Comparison of ENCODE assay signal across 17 cellular contexts in the genomic region with DNA sequence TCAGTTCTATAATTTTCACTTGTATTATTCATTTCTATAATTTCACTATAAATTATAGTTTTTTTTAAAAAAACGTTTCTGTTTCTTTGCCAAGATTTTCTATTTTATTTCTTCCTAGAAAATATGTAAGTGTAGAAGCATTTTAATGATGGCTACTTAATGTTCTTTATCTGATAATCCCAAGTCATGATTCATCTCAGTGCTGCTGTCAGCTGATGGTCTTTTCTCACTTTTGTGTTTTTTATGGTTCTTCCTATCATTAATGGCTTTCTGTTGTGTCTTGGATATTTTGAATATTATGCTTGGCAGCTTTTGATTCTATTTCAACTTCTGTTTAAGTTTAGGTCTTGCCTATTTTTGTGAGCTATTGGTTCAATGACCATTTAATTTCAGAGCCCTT.
DNase-seq lines count a peak whose midpoint lies in the region; ATAC-seq, FAIRE-seq and TF ChIP-seq lines count a peak whose summit lies in the region.
"Had no signal": no experiment of that assay in that cellular context is flagged by ENCODE, and none has a peak within 500 bp of the region (broad histone marks: within the 10 kb centered on the region; RNA-seq: fewer than 3 reads in every experiment).

No MANE protein-coding gene starts in this region.

- H3K27ac Mint-ChIP-seq in osteocyte (ENCODE audit: unreplicated experiment), result peak overlapping the region; percentile 66
- H3K27ac Mint-ChIP-seq: H9 had no signal

- H3K4me1 Mint-ChIP-seq in osteocyte (ENCODE audit: unreplicated experiment), result peaks cover 15% of the 10 kb centered on the region

- H3K27ac ChIP-seq in A549 (peak overlapping the region; percentile 65 to 79), substantia nigra (ENCODE audit: low read depth, low read length, poor library complexity, severe bottlenecking) (no peak overlapping the region), colonic mucosa (no peak overlapping the region)
- H3K27ac ChIP-seq: C4-2B, HL-60, KMS-11 had no signal

- no peaks in the 10 kb centered on the region for H3K36me3 Mint-ChIP-seq in osteocyte (ENCODE audit: unreplicated experiment)

- TF ChIP-seq EP300 in A549 (IDR thresholded peaks at IDR 0.05), result no peak

- no peak overlapping the region for H3K4me2 ChIP-seq in A549
- H3K4me2 ChIP-seq: KMS-11 had no signal

- no peak for FAIRE-seq in A549 (lab: Jason Lieb, UNC)
- peak; percentile 55 for FAIRE-seq in RCC 7860 (lab: Jason Lieb, UNC)
- FAIRE-seq in endometrium (lab: Jason Lieb, UNC), result peak; percentile 89

- ATAC-seq in A549, result no peak
- ATAC-seq: Right ventricle myocardium inferior had no signal

- H3K27me3 Mint-ChIP-seq in osteocyte (ENCODE audit: unreplicated experiment), result no peaks in the 10 kb centered on the region

- DNase-seq in A549 (ENCODE audit: low read depth in 1 of 2, low spot score in 1 of 2) (no peak), RCC 7860 (ENCODE audit: low spot score) (no peak), osteocyte (ENCODE audit: extremely low spot score, unreplicated experiment) (no peak), substantia nigra (lab: John Stamatoyannopoulos, UW) (no peak), COLO829 (ENCODE audit: low spot score) (no peak), cortex of kidney (lab: John Stamatoyannopoulos, UW) (no peak), colonic mucosa (no peak)
- DNase-seq: H9, NCI-H1048, NCI-H1436 treated with DMSO at 0.1 percent for 48 hours, NCI-H2029 treated with DMSO at 0.1 percent for 48 hours, NCI-H82 had no signal

- peaks cover 31% of the 10 kb centered on the region for H3K9me3 ChIP-seq in A549
- no peaks in the 10 kb centered on the region for H3K9me3 ChIP-seq in colonic mucosa

- CTCF ChIA-PET in A549 (lab: Yijun Ruan, JAX), result interaction anchor here (1.3 to 2.3 kb wide), 3 partner anchors 8 to 46 kb away, joined by 5 to 10 read pairs (median 6); no protein-coding TSS in a partner anchor

- H3K4me3 ChIP-seq in A549 (no peak overlapping the region), colonic mucosa (no peak overlapping the region)

- no peak for TF ChIP-seq RAD21 in A549 (conservative IDR thresholded peaks at IDR 0.05 in 1 of 2, IDR thresholded peaks at IDR 0.05 in 1 of 2)

- H3K36me3 ChIP-seq in colonic mucosa, result no peaks in the 10 kb centered on the region

- no peak overlapping the region for H3K9ac ChIP-seq in colonic mucosa (ENCODE audit: low read depth in 2 of 2, low read length in 2 of 2)
- H3K9ac ChIP-seq: KMS-11 had no signal

- no peaks in the 10 kb centered on the region for H3K27me3 ChIP-seq in colonic mucosa

- H3K4me3 Mint-ChIP-seq in osteocyte (ENCODE audit: unreplicated experiment), result no peak overlapping the region
- H3K4me3 Mint-ChIP-seq: H9 had no signal

- H3K9me3 Mint-ChIP-seq in osteocyte (ENCODE audit: unreplicated experiment), result peaks cover 16% of the 10 kb centered on the region

- 28% methylated on average over 1 of the region's 1 CpG for WGBS in A549 (ENCODE audit: missing lambda C conversion rate)

- intact Hi-C loops in colonic mucosa (cut with DNase I), result no loop called here

- POLR2A ChIA-PET in A549 (lab: Yijun Ruan, JAX), result no interaction called here

- TF ChIP-seq POLR2A in A549 (IDR thresholded peaks at IDR 0.05; ENCODE audit: low read length), result no peak

- H3K4me1 ChIP-seq in A549 (peaks cover 31% of the 10 kb centered on the region), colonic mucosa (no peaks in the 10 kb centered on the region)

- TF ChIP-seq CTCF in A549 (IDR thresholded peaks at IDR 0.05), result no peak
- TF ChIP-seq CTCF in osteocyte (IDR thresholded peaks at IDR 0.05), result no peak
- no peak for TF ChIP-seq CTCF in colonic mucosa (IDR thresholded peaks at IDR 0.05)

TF ChIP-seq in A549, 52 proteins besides CTCF, POLR2A, EP300 and RAD21:
- TF ChIP-seq, protein P1, sequence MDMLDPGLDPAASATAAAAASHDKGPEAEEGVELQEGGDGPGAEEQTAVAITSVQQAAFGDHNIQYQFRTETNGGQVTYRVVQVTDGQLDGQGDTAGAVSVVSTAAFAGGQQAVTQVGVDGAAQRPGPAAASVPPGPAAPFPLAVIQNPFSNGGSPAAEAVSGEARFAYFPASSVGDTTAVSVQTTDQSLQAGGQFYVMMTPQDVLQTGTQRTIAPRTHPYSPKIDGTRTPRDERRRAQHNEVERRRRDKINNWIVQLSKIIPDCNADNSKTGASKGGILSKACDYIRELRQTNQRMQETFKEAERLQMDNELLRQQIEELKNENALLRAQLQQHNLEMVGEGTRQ (IDR thresholded peaks at IDR 0.05), result no peak
- TF ChIP-seq, protein P2, sequence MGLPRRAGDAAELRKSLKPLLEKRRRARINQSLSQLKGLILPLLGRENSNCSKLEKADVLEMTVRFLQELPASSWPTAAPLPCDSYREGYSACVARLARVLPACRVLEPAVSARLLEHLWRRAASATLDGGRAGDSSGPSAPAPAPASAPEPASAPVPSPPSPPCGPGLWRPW (IDR thresholded peaks at IDR 0.05), result no peak
- no peak for TF ChIP-seq TP53 (CRISPR knock-in tag; IDR thresholded peaks at IDR 0.05)
- TF ChIP-seq HOXB13 (CRISPR knock-in tag; IDR thresholded peaks at IDR 0.05; ENCODE audit: low read depth), result no peak
- no peak for TF ChIP-seq BHLHE40 (IDR thresholded peaks at IDR 0.05; ENCODE audit: low read depth, low read length)
- TF ChIP-seq SREBF2 (IDR thresholded peaks at IDR 0.05), result no peak
- TF ChIP-seq, protein P3, sequence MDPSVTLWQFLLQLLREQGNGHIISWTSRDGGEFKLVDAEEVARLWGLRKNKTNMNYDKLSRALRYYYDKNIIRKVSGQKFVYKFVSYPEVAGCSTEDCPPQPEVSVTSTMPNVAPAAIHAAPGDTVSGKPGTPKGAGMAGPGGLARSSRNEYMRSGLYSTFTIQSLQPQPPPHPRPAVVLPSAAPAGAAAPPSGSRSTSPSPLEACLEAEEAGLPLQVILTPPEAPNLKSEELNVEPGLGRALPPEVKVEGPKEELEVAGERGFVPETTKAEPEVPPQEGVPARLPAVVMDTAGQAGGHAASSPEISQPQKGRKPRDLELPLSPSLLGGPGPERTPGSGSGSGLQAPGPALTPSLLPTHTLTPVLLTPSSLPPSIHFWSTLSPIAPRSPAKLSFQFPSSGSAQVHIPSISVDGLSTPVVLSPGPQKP (IDR thresholded peaks at IDR 0.05; ENCODE audit: low read depth, low read length), result no peak

Comparison
In these comparisons a context has a peak if more than half of its experiments do, and no peak if none do; other contexts are left out.
1. H3K27ac ChIP-seq: peak in A549 (2 of 2); none in substantia nigra (single experiment) and colonic mucosa (single experiment).